ENCODE assay signal across 34 cellular contexts in genomic region chr4:111126340-111126739, GRCh38.
"Had no signal": no experiment of that assay in that cellular context is flagged by ENCODE, and none has a peak within 500 bp of the region (broad histone marks: within the 10 kb centered on the region; RNA-seq: fewer than 3 reads in every experiment).

No MANE protein-coding gene starts in this region.

- H3K4me3 ChIP-seq: MG63, PC-9, SJCRH30, SK-N-MC had no signal

- H3K9me3 ChIP-seq: MG63, SJCRH30 had no signal

- H3K27me3 ChIP-seq: MG63, SJCRH30 had no signal

- H3K36me3 ChIP-seq: MG63, SJCRH30 had no signal

- H2AFZ ChIP-seq: PC-9 had no signal

- FAIRE-seq: RCC 7860 had no signal

- ATAC-seq: Panc1, Right ventricle myocardium inferior, SK-N-SH treated with all-trans-retinoic acid at 6 μM for 48 hours, T-cell had no signal

- H3K4me2 ChIP-seq: PC-9 had no signal

- H3K27ac ChIP-seq: PC-9, RWPE1, SJCRH30, SK-N-MC had no signal

- DNase-seq: Kasumi-1, KG1, MG63, NCI-H1048, NCI-H1092 treated with DMSO at 0.1 percent for 48 hours, NCI-H1105 treated with DMSO at 0.1 percent for 48 hours, NCI-H1417, NCI-H1436, NCI-H146, NCI-H1694, NCI-H187, NCI-H1930, NCI-H2029 treated with DMSO at 0.1 percent for 48 hours, NCI-H2081 treated with DMSO at 0.1 percent for 48 hours, NCI-H2107, NCI-H2171, NCI-H226, NCI-H446 treated with DMSO at 0.1 percent for 48 hours, NCI-H510A, NCI-H524, NCI-H526, NCI-H69, NCI-H748 treated with DMSO at 0.1 percent for 48 hours, PC-9, SHP77, SIG-M5, SJCRH30, T-cell had no signal
